In the genomic region with DNA sequence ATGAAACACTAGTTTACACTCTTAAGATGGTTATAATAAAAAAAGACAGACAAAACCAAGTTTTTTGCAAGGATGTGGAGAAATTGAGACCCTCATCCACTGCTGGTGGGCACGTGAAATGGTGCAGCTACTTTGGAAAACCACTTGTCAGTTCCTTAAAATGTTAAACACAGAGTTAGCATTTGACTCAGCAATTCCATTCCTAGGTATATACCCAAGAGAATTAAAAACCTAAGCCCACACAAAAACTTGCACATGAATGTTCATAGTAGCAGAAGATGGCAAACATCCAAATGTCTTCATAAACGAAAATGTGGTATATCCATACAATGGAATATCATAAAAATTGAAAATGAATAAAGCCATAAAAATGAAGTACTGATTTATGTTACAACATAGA, we compare ENCODE assay signal across 23 cellular contexts.
"Had no signal": no experiment of that assay in that cellular context is flagged by ENCODE, and none has a peak within 500 bp of the region (broad histone marks: within the 10 kb centered on the region; RNA-seq: fewer than 3 reads in every experiment).

No MANE protein-coding gene starts in this region.

- H3K36me3 Mint-ChIP-seq: activated naive CD4-positive, alpha-beta T cell treated with anti-CD3 and anti-CD28 coated beads, Interleukin-2, amount 10 ng/mL, durations not matched to agents 7 days and 5 days had no signal

- H3K4me1 ChIP-seq: SJSA1 had no signal

- H3K27me3 Mint-ChIP-seq: activated B cell treated with CpG ODN at 0.5 μM for 24 hours; activated CD4-positive, alpha-beta memory T cell treated with anti-CD3 and anti-CD28 coated beads, Interleukin-2, amount 10 ng/mL, durations not matched to agents 7 days and 5 days; activated naive CD4-positive, alpha-beta T cell treated with anti-CD3 and anti-CD28 coated beads, Interleukin-2, amount 10 ng/mL, durations not matched to agents 7 days and 5 days; activated naive CD8-positive, alpha-beta T cell treated with anti-CD3 and anti-CD28 coated beads, Interleukin-2, amount 50 U/mL, for 24 hours; brain; T-helper 17 cell had no signal

- DNase-seq: activated B cell treated with CpG ODN at 0.5 μM for 24 hours; activated CD4-positive, alpha-beta memory T cell treated with anti-CD3 and anti-CD28 coated beads, Interleukin-2, amount 10 ng/mL, durations not matched to agents 7 days and 5 days; activated CD4-positive, alpha-beta T cell treated with anti-CD3 and anti-CD28 coated beads for 1 hour; activated CD4-positive, alpha-beta T cell treated with anti-CD3 and anti-CD28 coated beads, Interleukin-2, amount 50 U/mL, for 1 hour; activated CD8-positive, alpha-beta memory T cell treated with anti-CD3 and anti-CD28 coated beads, Interleukin-2, amount 50 U/mL, for 48 hours; activated gamma-delta T cell treated with Interleukin-2 at 50 U/mL for 16 hours; activated naive CD4-positive, alpha-beta T cell treated with anti-CD3 and anti-CD28 coated beads, Interleukin-2, amount 10 ng/mL, durations not matched to agents 7 days and 5 days; activated naive CD8-positive, alpha-beta T cell treated with anti-CD3 and anti-CD28 coated beads, Interleukin-2, amount 50 U/mL, for 24 hours; activated T-cell treated with anti-CD3 and anti-CD28 coated beads, Interleukin-2, amount 50 U/mL, for 48 hours; amniotic stem cell; NCI-H1105 treated with DMSO at 0.1 percent for 48 hours; NCI-H1436 treated with DMSO at 0.1 percent for 48 hours; NCI-H187; NCI-H2081; NCI-H524; PC-3; SHP77; T-helper 17 cell; T-helper 9 cell had no signal

- H3K27ac Mint-ChIP-seq: activated B cell treated with CpG ODN at 0.5 μM for 24 hours; activated CD4-positive, alpha-beta memory T cell treated with anti-CD3 and anti-CD28 coated beads, Interleukin-2, amount 10 ng/mL, durations not matched to agents 7 days and 5 days; activated naive CD4-positive, alpha-beta T cell treated with anti-CD3 and anti-CD28 coated beads, Interleukin-2, amount 10 ng/mL, durations not matched to agents 7 days and 5 days; activated naive CD8-positive, alpha-beta T cell treated with anti-CD3 and anti-CD28 coated beads, Interleukin-2, amount 50 U/mL, for 24 hours; activated T-helper 2 cell treated with anti-CD3 and anti-CD28 coated beads, Interferon-gamma antibody, Interleukin-2, Interleukin-4, amounts not matched to agents 10 μg/mL and 5 μg/mL and 100 μg/mL, durations not matched to agents 14 hours and 24 hours and 36 hours; T-helper 17 cell had no signal

- ATAC-seq: activated naive CD8-positive, alpha-beta T cell treated with anti-CD3 and anti-CD28 coated beads, Interleukin-2, amount 50 U/mL, for 24 hours; PC-3; T-helper 17 cell had no signal

- H3K4me3 ChIP-seq: ascending aorta, SJSA1 had no signal

- H3K9me3 Mint-ChIP-seq: activated B cell treated with CpG ODN at 0.5 μM for 24 hours; activated CD4-positive, alpha-beta memory T cell treated with anti-CD3 and anti-CD28 coated beads, Interleukin-2, amount 10 ng/mL, durations not matched to agents 7 days and 5 days; activated naive CD4-positive, alpha-beta T cell treated with anti-CD3 and anti-CD28 coated beads, Interleukin-2, amount 10 ng/mL, durations not matched to agents 7 days and 5 days; activated naive CD8-positive, alpha-beta T cell treated with anti-CD3 and anti-CD28 coated beads, Interleukin-2, amount 50 U/mL, for 24 hours; activated T-helper 2 cell treated with anti-CD3 and anti-CD28 coated beads, Interferon-gamma antibody, Interleukin-2, Interleukin-4, amounts not matched to agents 10 μg/mL and 5 μg/mL and 100 μg/mL, durations not matched to agents 14 hours and 24 hours and 36 hours had no signal

- H3K4me1 Mint-ChIP-seq: activated CD4-positive, alpha-beta memory T cell treated with anti-CD3 and anti-CD28 coated beads, Interleukin-2, amount 10 ng/mL, durations not matched to agents 7 days and 5 days; activated naive CD4-positive, alpha-beta T cell treated with anti-CD3 and anti-CD28 coated beads, Interleukin-2, amount 10 ng/mL, durations not matched to agents 7 days and 5 days had no signal

- H3K27ac ChIP-seq: SJSA1 had no signal

- H3K27me3 ChIP-seq: ascending aorta, SJSA1 had no signal

- H3K36me3 ChIP-seq: ascending aorta had no signal

- H3K4me3 Mint-ChIP-seq: activated B cell treated with CpG ODN at 0.5 μM for 24 hours; activated CD4-positive, alpha-beta memory T cell treated with anti-CD3 and anti-CD28 coated beads, Interleukin-2, amount 10 ng/mL, durations not matched to agents 7 days and 5 days; activated naive CD4-positive, alpha-beta T cell treated with anti-CD3 and anti-CD28 coated beads, Interleukin-2, amount 10 ng/mL, durations not matched to agents 7 days and 5 days; activated naive CD8-positive, alpha-beta T cell treated with anti-CD3 and anti-CD28 coated beads, Interleukin-2, amount 50 U/mL, for 24 hours; brain; T-helper 17 cell had no signal

- H3K9me3 ChIP-seq: ascending aorta, SJSA1 had no signal
